In genomic region chr3:101117981-101118380, GRCh38 we compare ENCODE assay signal across 14 cellular contexts.
"Had no signal": no experiment of that assay in that cellular context is flagged by ENCODE, and none has a peak within 500 bp of the region (broad histone marks: within the 10 kb centered on the region; RNA-seq: fewer than 3 reads in every experiment).

No MANE protein-coding gene starts in this region.

- DNase-seq: activated CD4-positive, alpha-beta T cell treated with anti-CD3 and anti-CD28 coated beads, Interleukin-2, amount 10 ng/mL, durations not matched to agents 7 days and 5 days; activated naive CD4-positive, alpha-beta T cell treated with anti-CD3 and anti-CD28 coated beads, Interleukin-2, amount 10 ng/mL, durations not matched to agents 7 days and 5 days; effector memory CD8-positive, alpha-beta T cell; foreskin keratinocyte; islet precursor cell; left lung; pancreas; stomach had no signal

- H3K4me1 Mint-ChIP-seq: activated CD4-positive, alpha-beta T cell treated with anti-CD3 and anti-CD28 coated beads, Interleukin-2, amount 10 ng/mL, durations not matched to agents 7 days and 5 days; activated naive CD4-positive, alpha-beta T cell treated with anti-CD3 and anti-CD28 coated beads, Interleukin-2, amount 10 ng/mL, durations not matched to agents 7 days and 5 days; central memory CD8-positive, alpha-beta T cell; neural crest cell; WTC11 had no signal

- H3K27ac Mint-ChIP-seq: activated CD4-positive, alpha-beta T cell treated with anti-CD3 and anti-CD28 coated beads, Interleukin-2, amount 10 ng/mL, durations not matched to agents 7 days and 5 days; activated naive CD4-positive, alpha-beta T cell treated with anti-CD3 and anti-CD28 coated beads, Interleukin-2, amount 10 ng/mL, durations not matched to agents 7 days and 5 days; activated T-helper 2 cell treated with anti-CD3 and anti-CD28 coated beads, Interferon-gamma antibody, Interleukin-2, Interleukin-4, amounts not matched to agents 10 μg/mL and 5 μg/mL and 100 μg/mL, durations not matched to agents 14 hours and 24 hours and 36 hours; effector memory CD8-positive, alpha-beta T cell; WTC11 had no signal

- H3K4me3 Mint-ChIP-seq: activated CD4-positive, alpha-beta T cell treated with anti-CD3 and anti-CD28 coated beads, Interleukin-2, amount 10 ng/mL, durations not matched to agents 7 days and 5 days; activated naive CD4-positive, alpha-beta T cell treated with anti-CD3 and anti-CD28 coated beads, Interleukin-2, amount 10 ng/mL, durations not matched to agents 7 days and 5 days; central memory CD8-positive, alpha-beta T cell; effector memory CD8-positive, alpha-beta T cell; neural crest cell; WTC11 had no signal

- H3K27ac ChIP-seq: foreskin keratinocyte, left lung, pancreas, skin epidermis, stomach, thoracic aorta had no signal

- H3K27me3 ChIP-seq: foreskin keratinocyte, left lung, pancreas, stomach had no signal

- H3K4me3 ChIP-seq: left lung, pancreas, skin epidermis, stomach, thoracic aorta had no signal

- H3K9me3 Mint-ChIP-seq: activated CD4-positive, alpha-beta T cell treated with anti-CD3 and anti-CD28 coated beads, Interleukin-2, amount 10 ng/mL, durations not matched to agents 7 days and 5 days; activated naive CD4-positive, alpha-beta T cell treated with anti-CD3 and anti-CD28 coated beads, Interleukin-2, amount 10 ng/mL, durations not matched to agents 7 days and 5 days; central memory CD8-positive, alpha-beta T cell; effector memory CD8-positive, alpha-beta T cell; WTC11 had no signal

- H3K36me3 ChIP-seq: left lung, pancreas, stomach, thoracic aorta had no signal

- H3K4me1 ChIP-seq: foreskin keratinocyte, left lung, pancreas, stomach had no signal

- H3K9me3 ChIP-seq: pancreas, stomach, thoracic aorta had no signal

- H3K36me3 Mint-ChIP-seq: activated naive CD4-positive, alpha-beta T cell treated with anti-CD3 and anti-CD28 coated beads, Interleukin-2, amount 10 ng/mL, durations not matched to agents 7 days and 5 days; WTC11 had no signal
